In the genomic region with DNA sequence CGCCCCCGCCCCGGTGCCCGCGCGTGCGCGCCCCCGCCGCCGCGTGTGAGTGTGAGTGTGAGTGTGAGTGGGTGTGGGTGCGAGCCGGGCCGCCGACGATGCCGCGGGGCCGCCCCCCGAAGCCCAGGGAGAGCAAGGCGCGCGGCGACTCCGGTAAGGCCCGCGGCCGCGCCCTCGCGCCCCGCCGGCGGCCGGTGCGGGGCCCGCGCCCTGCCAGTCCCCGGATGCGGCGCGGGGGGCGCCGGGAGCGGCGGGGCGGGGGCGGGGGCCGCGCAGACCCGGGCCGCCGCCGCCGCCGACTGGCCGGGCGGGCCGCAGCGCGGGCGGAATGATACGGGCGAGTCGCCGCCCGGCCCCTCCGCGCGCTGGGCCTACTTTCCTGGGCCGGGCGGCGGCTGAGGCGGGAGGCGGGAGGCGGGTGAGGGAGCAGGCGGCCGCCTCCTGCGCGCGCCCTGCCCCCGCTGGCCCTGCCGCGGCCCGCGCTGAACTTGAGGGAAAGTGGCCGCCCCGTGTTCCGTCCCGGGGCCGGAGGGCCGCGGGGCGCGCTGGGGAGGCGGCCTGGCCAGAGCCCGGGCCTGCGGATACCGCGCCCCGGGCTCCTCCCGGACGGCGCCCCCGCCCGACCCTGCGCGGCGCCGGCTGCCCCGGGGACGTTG, we compare ENCODE assay signal across 8 cellular contexts. TPM values are rescaled to one million over a fixed set of nuclear protein-coding genes. Genes with fewer than 3 reads are reported as not detected.
DNase-seq lines count a peak whose midpoint lies in the region; ATAC-seq, FAIRE-seq and TF ChIP-seq lines count a peak whose summit lies in the region.

A gene (plus strand): TSS at position 48 of the 656 bp plus-strand sequence. CDS start 51 bp downstream, at position 99.

- POLR2A ChIA-PET in activated CD4-positive, alpha-beta T cell treated with anti-CD3 and anti-CD28 coated beads, Interleukin-2, amount 10 ng/mL, durations not matched to agents 7 days and 5 days (lab: Charles Lee) = no interaction called here
- POLR2A ChIA-PET in HepG2 (lab: Yijun Ruan, JAX) = interaction anchor here (1.7 kb wide), 1 partner anchor 329 kb away, joined by 4 read pairs; no protein-coding TSS in a partner anchor

- H3K27ac Mint-ChIP-seq in activated CD4-positive, alpha-beta T cell treated with anti-CD3 and anti-CD28 coated beads, Interleukin-2, amount 10 ng/mL, durations not matched to agents 7 days and 5 days = peak within 1 kb of the TSS; percentile 96

- H3K27ac ChIP-seq in HepG2 (ENCODE audit: extremely low read length, insufficient read depth, low read length) = peak within 1 kb of the TSS; percentile 92

- H3K4me3 ChIP-seq in HepG2 (replicated peaks in 1 of 3; ENCODE audit: insufficient read depth in 1 of 3, low read depth in 2 of 3, low read length in 3 of 3) = peak within 1 kb of the TSS; percentile 91 to 99 (median 99)

- WGBS in HepG2 (ENCODE audit: low lambda C conversion rate) = 0% methylated on average over 1 of the region's 113 CpGs

- H3K36me3 ChIP-seq in HepG2 (replicated peaks in 1 of 2; ENCODE audit: control insufficient read depth in 1 of 2, insufficient read depth in 2 of 2, low read length in 2 of 2) = no peaks in the 10 kb centered on the region

- peak within 1 kb of the TSS; percentile 90 for H3K4me2 ChIP-seq in HepG2 (ENCODE audit: low read depth, low read length)

- H3K4me3 Mint-ChIP-seq in activated CD4-positive, alpha-beta T cell treated with anti-CD3 and anti-CD28 coated beads, Interleukin-2, amount 10 ng/mL, durations not matched to agents 7 days and 5 days = peak within 1 kb of the TSS; percentile 94

- no peak for TF ChIP-seq CTCF in HepG2 (CRISPR knock-in tag; IDR thresholded peaks at IDR 0.05)

- FAIRE-seq in HepG2 (lab: Jason Lieb, UNC) = no peak

- H3K4me1 ChIP-seq in HepG2 (ENCODE audit: insufficient read depth, low read length) = peaks cover 56% of the 10 kb centered on the region

- TF ChIP-seq POLR2A in HepG2 (IDR thresholded peaks at IDR 0.05; ENCODE audit: insufficient read depth in 1 of 2, low read depth in 2 of 2, low read length in 2 of 2) = peak in 1 of 2 experiments; percentile 77; a peak in 2 of 4 replicates

- intact Hi-C loops in HepG2 (cut with micrococcal nuclease; ENCODE audit: unreplicated experiment) = no loop called here

- H3K9ac ChIP-seq in HepG2 (ENCODE audit: insufficient read depth, low read depth, low read length) = peak within 1 kb of the TSS; percentile 99

- H3K4me1 Mint-ChIP-seq in activated CD4-positive, alpha-beta T cell treated with anti-CD3 and anti-CD28 coated beads, Interleukin-2, amount 10 ng/mL, durations not matched to agents 7 days and 5 days = peaks cover 62% of the 10 kb centered on the region

- CTCF ChIA-PET in activated CD4-positive, alpha-beta T cell treated with anti-CD3 and anti-CD28 coated beads, Interleukin-2, amount 10 ng/mL, durations not matched to agents 7 days and 5 days (lab: Charles Lee) = interaction anchor here (3.7 kb wide), 1 partner anchor 20 kb away, joined by 23 read pairs; no protein-coding TSS in a partner anchor
- CTCF ChIA-PET in HepG2 (lab: Yijun Ruan, JAX; ENCODE audit: low intra/inter-chr PET ratio, low total read pairs) = no interaction called here

- H4K20me1 ChIP-seq in HepG2 (ENCODE audit: insufficient read depth, low read length) = no peaks in the 10 kb centered on the region

- BruUV-seq in HepG2 (replicated peaks; lab: Mats Ljungman, UMichigan) = no TSS peak

- TF ChIP-seq EP300 in HepG2 (IDR thresholded peaks at IDR 0.05; ENCODE audit: low read depth in 2 of 2, low read length in 2 of 2) = no peak
- TF ChIP-seq EP300 in HepG2 (CRISPR knock-in tag; IDR thresholded peaks at IDR 0.05; ENCODE audit: borderline replicate concordance) = no peak

- ATAC-seq in GM18502 (IDR thresholded peaks at IDR 0.05; ENCODE audit: poor library complexity, unreplicated experiment) (peak; percentile 44), HG02943 (IDR thresholded peaks at IDR 0.05; ENCODE audit: low read depth, unreplicated experiment) (peak; percentile 40), HepG2 (peak; percentile 61)

- no peaks in the 10 kb centered on the region for H3K9me3 Mint-ChIP-seq in activated CD4-positive, alpha-beta T cell treated with anti-CD3 and anti-CD28 coated beads, Interleukin-2, amount 10 ng/mL, durations not matched to agents 7 days and 5 days

- in situ Hi-C loops in HepG2 (cut with HindIII; ENCODE audit: extremely low pct_ligation_motif_present, low pct_unique_long_range_greater_than_20kb) = no loop called here

- no peak within 1 kb of the TSS for H2AFZ ChIP-seq in HepG2 (ENCODE audit: low read length)

- no peaks in the 10 kb centered on the region for H3K9me3 ChIP-seq in HepG2 (ENCODE audit: low read length)

- H3K27me3 ChIP-seq in HepG2 (ENCODE audit: control insufficient read depth in 1 of 2, insufficient read depth in 2 of 2, low read length in 2 of 2) = no peaks in the 10 kb centered on the region; a peak in 1 of 5 replicates

- peaks cover 40% of the 10 kb centered on the region for H3K79me2 ChIP-seq in HepG2 (ENCODE audit: insufficient read depth, low read length)

- DNase-seq in A172 (ENCODE audit: low spot score) (no peak), NCI-H2171 (lab: John Stamatoyannopoulos, UW) (peak; percentile 48), dedifferentiated amniotic fluid mesenchymal stem cell (ENCODE audit: extremely low spot score) (peak; percentile 63), HepG2 (ENCODE audit: low spot score) (peak; percentile 35)
- peak; percentile 61 for DNase-seq in activated CD4-positive, alpha-beta T cell treated with anti-CD3 and anti-CD28 coated beads, Interleukin-2, amount 10 ng/mL, durations not matched to agents 7 days and 5 days
- peak; percentile 66 for DNase-seq in stimulated activated CD4-positive, alpha-beta T cell treated with anti-CD3 and anti-CD28 coated beads, Interleukin-4, amount 100 ng/mL, for 24 hours

- no peaks in the 10 kb centered on the region for H3K27me3 Mint-ChIP-seq in activated CD4-positive, alpha-beta T cell treated with anti-CD3 and anti-CD28 coated beads, Interleukin-2, amount 10 ng/mL, durations not matched to agents 7 days and 5 days

- peaks cover 20% of the 10 kb centered on the region for H3K36me3 Mint-ChIP-seq in activated CD4-positive, alpha-beta T cell treated with anti-CD3 and anti-CD28 coated beads, Interleukin-2, amount 10 ng/mL, durations not matched to agents 7 days and 5 days (ENCODE audit: low read depth)

- peak; percentile 53 for TF ChIP-seq RAD21 in HepG2 (CRISPR knock-in tag; IDR thresholded peaks at IDR 0.05)

TF ChIP-seq in HepG2, 621 proteins besides CTCF, POLR2A, EP300 and RAD21 (continues in another document):
- peak; percentile 78 for TF ChIP-seq RBFOX2 (IDR thresholded peaks at IDR 0.05; ENCODE audit: low read depth, low read length)

RNA-seq across cellular contexts. Expression of the gene that starts here (rescaled TPM):
- 2.3 and 15.1 TPM in 2 replicates for total RNA-seq in A172 (2014; rRNA removed; shearing (Covaris generic))
- 10 to 100 TPM; 23.9 to 27.7 TPM for total RNA-seq in activated CD4-positive, alpha-beta T cell treated with anti-CD3 and anti-CD28 coated beads, Interleukin-2, amount 10 ng/mL, durations not matched to agents 7 days and 5 days
- total RNA-seq in HepG2 (2016; rRNA removed; fragmentation: Illumina TruSeq; extraction: Trizol) = 7.2 and 9.2 TPM in 2 replicates
- total RNA-seq in HepG2 (2016; cell fraction: cytosol; rRNA removed; fragmentation: Illumina TruSeq; extraction: Trizol; ENCODE audit: low read depth) = 61.5 and 67.5 TPM in 2 replicates
- 7.3 and 7.5 TPM in 2 replicates for total RNA-seq in HepG2 (2016; cell fraction: insoluble cytoplasmic fraction; rRNA removed; fragmentation: Illumina TruSeq; extraction: Trizol)
- 27.9 and 29.6 TPM in 2 replicates for total RNA-seq in HepG2 (2016; cell fraction: membrane; rRNA removed; fragmentation: Illumina TruSeq; extraction: Trizol)
- total RNA-seq in HepG2 (2016; cell fraction: nucleus; rRNA removed; fragmentation: Illumina TruSeq; extraction: Trizol) = 11.9 and 13.5 TPM in 2 replicates
- 3.0 and 3.4 TPM in 2 replicates for polyA plus RNA-seq in HepG2 (2011; rRNA removed)
- polyA plus RNA-seq in HepG2 (2011; cell fraction: cytosol; rRNA removed) = 1.9 TPM in 2 replicates
- 10.0 and 10.5 TPM in 2 replicates for polyA plus RNA-seq in HepG2 (2011; cell fraction: nucleus; rRNA removed)
- 1.7 and 2.1 TPM in 2 replicates for polyA plus RNA-seq in HepG2 (2012)
- polyA plus RNA-seq in HepG2 (2016; cell fraction: cytosol; fragmentation: Illumina TruSeq; extraction: Trizol; ENCODE audit: low read depth) = 0.10 TPM in 2 replicates
- 2.1 and 2.7 TPM in 2 replicates for polyA plus RNA-seq in HepG2 (2016; cell fraction: insoluble cytoplasmic fraction; fragmentation: Illumina TruSeq; extraction: Trizol; ENCODE audit: low read depth)
- 0.42 and 0.51 TPM in 2 replicates for polyA plus RNA-seq in HepG2 (2016; cell fraction: membrane; fragmentation: Illumina TruSeq; extraction: Trizol; ENCODE audit: low read depth)
- polyA plus RNA-seq in HepG2 (2016; cell fraction: nucleus; fragmentation: Illumina TruSeq; extraction: Trizol; ENCODE audit: insufficient read depth, low read depth) = 5.6 and 6.3 TPM in 2 replicates
- polyA minus RNA-seq in HepG2 (2011; rRNA and poly(A)+ RNA removed; ENCODE audit: low replicate concordance) = 20.6 and 28.6 TPM in 2 replicates
- polyA minus RNA-seq in HepG2 (2011; cell fraction: cytosol; rRNA and poly(A)+ RNA removed) = 8.0 and 17.3 TPM in 2 replicates
- polyA minus RNA-seq in HepG2 (2011; cell fraction: nucleus; rRNA and poly(A)+ RNA removed) = 27.7 and 32.1 TPM in 2 replicates
